In genomic region chr3:194135516-194135805, GRCh38 we compare ENCODE assay signal across 1 cellular context.
TF ChIP-seq lines count a peak whose summit lies in the region.

No MANE protein-coding gene starts in this region.

TF ChIP-seq in H1, 55 proteins besides CTCF, POLR2A, EP300 and RAD21 (continued from another document):
- TF ChIP-seq RXRA (IDR thresholded peaks at IDR 0.05; ENCODE audit: insufficient read depth, low read depth, low read length) (no peak), SRF (IDR thresholded peaks at IDR 0.05; ENCODE audit: low read depth, low read length) (no peak), TCF12 (IDR thresholded peaks at IDR 0.05; ENCODE audit: low read depth, low read length) (no peak), SIN3A (conservative IDR thresholded peaks at IDR 0.05 in 1 of 2, IDR thresholded peaks at IDR 0.05 in 1 of 2; ENCODE audit: low read depth in 1 of 2, low read length in 2 of 2) (no peak), SIRT6 (IDR thresholded peaks at IDR 0.05; ENCODE audit: low read length) (no peak), KDM5A (IDR thresholded peaks at IDR 0.05; ENCODE audit: low read length) (no peak), NANOG (IDR thresholded peaks at IDR 0.05; ENCODE audit: insufficient read depth, low read depth, low read length, poor library complexity, severe bottlenecking) (no peak), CREB1 (IDR thresholded peaks at IDR 0.05) (no peak), ZNF274 (IDR thresholded peaks at IDR 0.05; ENCODE audit: borderline replicate concordance, extremely low read depth, low read length) (no peak), HDAC2 (IDR thresholded peaks at IDR 0.05; ENCODE audit: borderline replicate concordance in 1 of 2, low read depth in 2 of 2, low read length in 2 of 2) (no peak), CEBPB (IDR thresholded peaks at IDR 0.05; ENCODE audit: low read depth, low read length) (no peak), SUZ12 (IDR thresholded peaks at IDR 0.05; ENCODE audit: low read length) (no peak), BRCA1 (IDR thresholded peaks at IDR 0.05; ENCODE audit: low read depth, low read length) (no peak), CBX8 (IDR thresholded peaks at IDR 0.05; ENCODE audit: borderline replicate concordance, low read depth, low read length) (no peak), JUND (IDR thresholded peaks at IDR 0.05; ENCODE audit: low read length) (no peak), EGR1 (IDR thresholded peaks at IDR 0.05; ENCODE audit: borderline replicate concordance, low read depth, low read length) (no peak)
- TF ChIP-seq, protein P1, sequence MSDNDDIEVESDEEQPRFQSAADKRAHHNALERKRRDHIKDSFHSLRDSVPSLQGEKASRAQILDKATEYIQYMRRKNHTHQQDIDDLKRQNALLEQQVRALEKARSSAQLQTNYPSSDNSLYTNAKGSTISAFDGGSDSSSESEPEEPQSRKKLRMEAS (IDR thresholded peaks at IDR 0.05), result no peak
